ENCODE assay signal across 17 cellular contexts in the genomic region with DNA sequence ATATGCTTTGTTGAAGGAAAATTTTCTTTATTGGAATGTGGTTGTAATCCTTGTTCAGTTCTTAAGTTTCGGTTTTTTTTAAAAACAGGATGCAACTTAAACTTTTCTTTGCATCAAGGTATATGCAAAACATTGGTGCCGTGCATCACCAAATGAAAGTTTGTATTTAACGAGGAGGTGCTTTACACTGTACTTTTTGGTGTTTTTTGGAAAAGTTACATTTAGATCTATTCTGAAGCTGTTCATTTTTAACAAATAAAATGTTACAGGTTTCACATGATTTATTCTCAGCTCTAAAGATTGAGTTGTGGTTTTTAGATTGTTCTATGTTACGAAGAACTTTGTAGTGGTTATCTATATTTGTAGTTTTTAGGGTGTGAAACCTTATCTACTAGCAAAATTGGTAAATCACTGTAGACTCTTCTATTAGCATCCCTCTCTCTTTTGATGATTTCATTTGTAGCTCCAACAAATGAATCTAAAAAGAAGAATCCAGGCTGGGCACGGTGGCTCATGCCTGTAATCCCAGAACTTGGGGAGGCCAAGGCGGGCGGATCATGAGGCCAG. TPM values are rescaled to one million over a fixed set of nuclear protein-coding genes. Genes with fewer than 3 reads are reported as not detected.
DNase-seq lines count a peak whose midpoint lies in the region; ATAC-seq and TF ChIP-seq lines count a peak whose summit lies in the region.
"Had no signal": no experiment of that assay in that cellular context is flagged by ENCODE, and none has a peak within 500 bp of the region (broad histone marks: within the 10 kb centered on the region; RNA-seq: fewer than 3 reads in every experiment).

No MANE protein-coding gene starts in this region.

- no peaks in the 10 kb centered on the region for H3K4me1 ChIP-seq in CD8-positive, alpha-beta memory T cell (ENCODE audit: insufficient read depth, low read length)
- H3K4me1 ChIP-seq in OCI-LY7 (ENCODE audit: insufficient read depth, low read length, poor library complexity, severe bottlenecking), result peaks cover 20% of the 10 kb centered on the region
- H3K4me1 ChIP-seq in mesenchymal stem cell (ENCODE audit: control insufficient read depth, insufficient read depth, low read depth, low read length), result no peaks in the 10 kb centered on the region
- H3K4me1 ChIP-seq: Peyer's patch had no signal

- no peaks in the 10 kb centered on the region for H3K9me3 ChIP-seq in CD4-positive, alpha-beta T cell (ENCODE audit: control insufficient read depth, low read length)
- H3K9me3 ChIP-seq in CD8-positive, alpha-beta memory T cell (ENCODE audit: low read length), result no peaks in the 10 kb centered on the region
- H3K9me3 ChIP-seq in OCI-LY7 (ENCODE audit: low read length), result no peaks in the 10 kb centered on the region
- no peaks in the 10 kb centered on the region for H3K9me3 ChIP-seq in mesenchymal stem cell (ENCODE audit: control insufficient read depth, low read length)
- H3K9me3 ChIP-seq: Caco-2, Peyer's patch, SK-N-SH had no signal

- WGBS in mesenchymal stem cell, result 96% methylated on average over 6 of the region's 7 CpGs

- no peaks in the 10 kb centered on the region for H3K27me3 ChIP-seq in CD4-positive, alpha-beta T cell (ENCODE audit: control insufficient read depth, insufficient read depth, low read length)
- no peaks in the 10 kb centered on the region for H3K27me3 ChIP-seq in CD8-positive, alpha-beta memory T cell (ENCODE audit: insufficient read depth, low read length, poor library complexity, severe bottlenecking)
- H3K27me3 ChIP-seq in mesenchymal stem cell (ENCODE audit: control insufficient read depth in 1 of 2, insufficient read depth in 1 of 2, low read length in 2 of 2), result no peaks in the 10 kb centered on the region
- H3K27me3 ChIP-seq: Peyer's patch had no signal

- intact Hi-C loops in CD4-positive, alpha-beta T cell (cut with DNase I, micrococcal nuclease), result no loop called here
- intact Hi-C loops in OCI-LY7 (cut with micrococcal nuclease; ENCODE audit: unreplicated experiment) (no loop called here), Calu3 (cut with micrococcal nuclease; ENCODE audit: unreplicated experiment) (no loop called here)
- intact Hi-C loops in activated T-helper 1 cell treated with anti-CD3 and anti-CD28 coated beads, Interleukin-12 subunit alpha, Interleukin-12 subunit beta, Interleukin-2, Interleukin-4 antibody, amounts not matched to agents 30 ng/mL and 10 ng/mL and 1 ng/mL, durations not matched to agents 14 hours and 24 hours and 36 hours (cut with micrococcal nuclease), result no loop called here

- H3K4ac ChIP-seq in mesenchymal stem cell (ENCODE audit: low read depth in 1 of 2, low read length in 2 of 2), result no peak overlapping the region

- no peak overlapping the region for H3K27ac ChIP-seq in CD4-positive, alpha-beta T cell (ENCODE audit: low read depth, low read length)
- H3K27ac ChIP-seq in CD8-positive, alpha-beta memory T cell (ENCODE audit: low read depth, low read length), result no peak overlapping the region
- H3K27ac ChIP-seq in OCI-LY7 (ENCODE audit: low read depth, low read length, poor library complexity, severe bottlenecking) (no peak overlapping the region), mesenchymal stem cell (ENCODE audit: low read length, poor library complexity, severe bottlenecking) (no peak overlapping the region)
- H3K27ac ChIP-seq: HL-60, Peyer's patch had no signal

- H2AK5ac ChIP-seq in mesenchymal stem cell (ENCODE audit: low read length, severe bottlenecking), result no peak overlapping the region

- H3K36me3 Mint-ChIP-seq in CD4-positive, alpha-beta T cell (ENCODE audit: low read depth), result peaks cover 59% of the 10 kb centered on the region
- peaks cover 0 to 39% (median 12%) of the 10 kb centered on the region in 3 donors for H3K36me3 Mint-ChIP-seq in CD8-positive, alpha-beta memory T cell
- H3K36me3 Mint-ChIP-seq in activated T-helper 1 cell treated with anti-CD3 and anti-CD28 coated beads, Interleukin-12 subunit alpha, Interleukin-12 subunit beta, Interleukin-2, Interleukin-4 antibody, amounts not matched to agents 30 ng/mL and 10 ng/mL and 1 ng/mL, durations not matched to agents 14 hours and 24 hours and 36 hours (ENCODE audit: low read depth), result peaks cover 26% of the 10 kb centered on the region
- peaks cover 18% of the 10 kb centered on the region for H3K36me3 Mint-ChIP-seq in Calu3 (ENCODE audit: insufficient read depth, unreplicated experiment)

- CTCF ChIA-PET in CD4-positive, alpha-beta T cell (lab: Charles Lee), result interaction anchor here (1.4 kb wide), 1 partner anchor 26 kb away, joined by 3 read pairs; no protein-coding TSS in a partner anchor
- CTCF ChIA-PET in CD8-positive, alpha-beta memory T cell (lab: Charles Lee), result no interaction called here
- CTCF ChIA-PET in OCI-LY7 (lab: Charles Lee; ENCODE audit: unreplicated experiment) (no interaction called here), Calu3 (lab: Charles Lee) (no interaction called here)

- H3K4me3 Mint-ChIP-seq in CD4-positive, alpha-beta T cell, result no peak overlapping the region
- H3K4me3 Mint-ChIP-seq in CD8-positive, alpha-beta memory T cell, result no peak overlapping the region
- no peak overlapping the region for H3K4me3 Mint-ChIP-seq in activated T-helper 1 cell treated with anti-CD3 and anti-CD28 coated beads, Interleukin-12 subunit alpha, Interleukin-12 subunit beta, Interleukin-2, Interleukin-4 antibody, amounts not matched to agents 30 ng/mL and 10 ng/mL and 1 ng/mL, durations not matched to agents 14 hours and 24 hours and 36 hours
- no peak overlapping the region for H3K4me3 Mint-ChIP-seq in Calu3 (ENCODE audit: low read depth, unreplicated experiment)

- POLR2A ChIA-PET in CD4-positive, alpha-beta T cell (lab: Charles Lee), result no interaction called here
- POLR2A ChIA-PET in CD8-positive, alpha-beta memory T cell (lab: Charles Lee), result no interaction called here
- POLR2A ChIA-PET in OCI-LY7 (lab: Charles Lee), result interaction anchor here (0.6 to 2.2 kb wide), 10 partner anchors 10 to 1333 kb away, joined by 3 to 11 read pairs (median 3); no protein-coding TSS in a partner anchor

- no peak overlapping the region for H3K18ac ChIP-seq in mesenchymal stem cell (ENCODE audit: low read depth in 1 of 2, low read length in 2 of 2)

- no peak for DNase-seq in CD4-positive, alpha-beta T cell
- no peak for DNase-seq in CD8-positive, alpha-beta memory T cell
- DNase-seq in OCI-LY7 (ENCODE audit: low spot score) (no peak), mesenchymal stem cell (no peak), Calu3 (no peak), NCI-H2196 (lab: John Stamatoyannopoulos, UW; ENCODE audit: unreplicated experiment) (no peak), COR-L47 (lab: John Stamatoyannopoulos, UW) (no peak)
- no peak for DNase-seq in activated T-helper 1 cell treated with anti-CD3 and anti-CD28 coated beads, Interleukin-12 subunit alpha, Interleukin-12 subunit beta, Interleukin-2, Interleukin-4 antibody, amounts not matched to agents 30 ng/mL and 10 ng/mL and 1 ng/mL, durations not matched to agents 14 hours and 24 hours and 36 hours (ENCODE audit: low spot score)
- DNase-seq: Caco-2, DMS53, NCI-H1048, NCI-H82, Peyer's patch, Right ventricle myocardium superior, SK-N-SH had no signal

- no peak overlapping the region for H2BK15ac ChIP-seq in mesenchymal stem cell (ENCODE audit: low read depth, poor library complexity, severe bottlenecking)

- no peaks in the 10 kb centered on the region for H3K9me3 Mint-ChIP-seq in CD4-positive, alpha-beta T cell
- H3K9me3 Mint-ChIP-seq in CD8-positive, alpha-beta memory T cell, result no peaks in the 10 kb centered on the region
- no peaks in the 10 kb centered on the region for H3K9me3 Mint-ChIP-seq in activated T-helper 1 cell treated with anti-CD3 and anti-CD28 coated beads, Interleukin-12 subunit alpha, Interleukin-12 subunit beta, Interleukin-2, Interleukin-4 antibody, amounts not matched to agents 30 ng/mL and 10 ng/mL and 1 ng/mL, durations not matched to agents 14 hours and 24 hours and 36 hours
- no peaks in the 10 kb centered on the region for H3K9me3 Mint-ChIP-seq in Calu3 (ENCODE audit: low read depth, unreplicated experiment)

- H3K27me3 Mint-ChIP-seq in CD4-positive, alpha-beta T cell, result no peaks in the 10 kb centered on the region
- no peaks in the 10 kb centered on the region for H3K27me3 Mint-ChIP-seq in CD8-positive, alpha-beta memory T cell
- H3K27me3 Mint-ChIP-seq in activated T-helper 1 cell treated with anti-CD3 and anti-CD28 coated beads, Interleukin-12 subunit alpha, Interleukin-12 subunit beta, Interleukin-2, Interleukin-4 antibody, amounts not matched to agents 30 ng/mL and 10 ng/mL and 1 ng/mL, durations not matched to agents 14 hours and 24 hours and 36 hours (ENCODE audit: insufficient read depth), result no peaks in the 10 kb centered on the region
- H3K27me3 Mint-ChIP-seq in Calu3 (ENCODE audit: unreplicated experiment), result no peaks in the 10 kb centered on the region

- BruUV-seq in OCI-LY7 (replicated peaks; lab: Mats Ljungman, UMichigan) (no TSS peak), Calu3 (replicated peaks; lab: Mats Ljungman, UMichigan) (no TSS peak)

- no peak overlapping the region for H3K23ac ChIP-seq in mesenchymal stem cell (ENCODE audit: low read length in 2 of 2)

- no peak overlapping the region for H2BK12ac ChIP-seq in mesenchymal stem cell (ENCODE audit: low read length in 2 of 2)

- H3K79me1 ChIP-seq in mesenchymal stem cell (replicated peaks; ENCODE audit: low read length, poor library complexity, severe bottlenecking), result peaks cover 17% of the 10 kb centered on the region

- H3K27ac Mint-ChIP-seq in CD4-positive, alpha-beta T cell, result peak overlapping the region; percentile 42
- peak overlapping the region in 7 of 8 donors; percentile 57 to 90 (median 72) for H3K27ac Mint-ChIP-seq in CD8-positive, alpha-beta memory T cell
- no peak overlapping the region for H3K27ac Mint-ChIP-seq in activated T-helper 1 cell treated with anti-CD3 and anti-CD28 coated beads, Interleukin-12 subunit alpha, Interleukin-12 subunit beta, Interleukin-2, Interleukin-4 antibody, amounts not matched to agents 30 ng/mL and 10 ng/mL and 1 ng/mL, durations not matched to agents 14 hours and 24 hours and 36 hours
- H3K27ac Mint-ChIP-seq in Calu3 (ENCODE audit: unreplicated experiment), result no peak overlapping the region

- H2BK5ac ChIP-seq in mesenchymal stem cell (ENCODE audit: low read depth, low read length, poor library complexity, severe bottlenecking), result no peak overlapping the region

- H3K79me2 ChIP-seq in OCI-LY7 (ENCODE audit: insufficient read depth, low read depth, low read length), result no peaks in the 10 kb centered on the region

- no peaks in the 10 kb centered on the region for H3K9me2 ChIP-seq in OCI-LY7 (ENCODE audit: insufficient read depth, low read length)
- H3K9me2 ChIP-seq: SK-N-SH had no signal

- no peak overlapping the region for H4K91ac ChIP-seq in mesenchymal stem cell (ENCODE audit: low read length)

- H3K9ac ChIP-seq in mesenchymal stem cell (ENCODE audit: low read length), result no peak overlapping the region
- H3K9ac ChIP-seq: SK-N-SH had no signal

- no peak overlapping the region for H4K8ac ChIP-seq in mesenchymal stem cell (ENCODE audit: low read length)

- ATAC-seq in CD4-positive, alpha-beta T cell (ENCODE audit: poor library complexity), result no peak
- ATAC-seq: K562 had no signal

- TF ChIP-seq CTCF in CD4-positive, alpha-beta T cell (IDR thresholded peaks at IDR 0.05), result no peak
- TF ChIP-seq CTCF in OCI-LY7 (conservative IDR thresholded peaks at IDR 0.05; ENCODE audit: low read length), result no peak
- no peak for TF ChIP-seq CTCF in Calu3 (IDR thresholded peaks at IDR 0.05; ENCODE audit: unreplicated experiment)

- peaks cover 16% of the 10 kb centered on the region for H3K36me3 ChIP-seq in CD8-positive, alpha-beta memory T cell (ENCODE audit: insufficient read depth, low read length)
- H3K36me3 ChIP-seq in OCI-LY7 (ENCODE audit: insufficient read depth, low read length) (peaks cover 37% of the 10 kb centered on the region), mesenchymal stem cell (ENCODE audit: control insufficient read depth in 1 of 2, insufficient read depth in 2 of 2, low read depth in 1 of 2, low read length in 2 of 2) (peaks cover 15 to 70% of the 10 kb centered on the region in 2 experiments)

- peak overlapping the region; percentile 34 for H2BK120ac ChIP-seq in mesenchymal stem cell (ENCODE audit: low read depth, low read length)

- H3K4me3 ChIP-seq in CD8-positive, alpha-beta memory T cell (ENCODE audit: low read length), result no peak overlapping the region
- no peak overlapping the region for H3K4me3 ChIP-seq in OCI-LY7 (ENCODE audit: low read depth, low read length, poor library complexity, severe bottlenecking)
- H3K4me3 ChIP-seq in mesenchymal stem cell (ENCODE audit: insufficient read depth in 1 of 2, low read depth in 1 of 2, low read length in 2 of 2), result no peak overlapping the region
- H3K4me3 ChIP-seq: K562, Peyer's patch had no signal

- H3K14ac ChIP-seq in mesenchymal stem cell (ENCODE audit: low read length in 2 of 2), result no peak overlapping the region

- H3K4me2 ChIP-seq in OCI-LY7 (ENCODE audit: low read length) (peak overlapping the region; percentile 25), mesenchymal stem cell (ENCODE audit: low read length, poor library complexity, severe bottlenecking) (no peak overlapping the region)
- H3K4me2 ChIP-seq: SK-N-SH had no signal

- H2AFZ ChIP-seq in OCI-LY7 (ENCODE audit: low read length) (no peak overlapping the region), mesenchymal stem cell (ENCODE audit: low read depth, low read length) (no peak overlapping the region)

- H3K4me1 Mint-ChIP-seq in CD4-positive, alpha-beta T cell (ENCODE audit: low read depth), result peaks cover 17% of the 10 kb centered on the region
- H3K4me1 Mint-ChIP-seq in CD8-positive, alpha-beta memory T cell, result peaks cover 7 to 15% (median 14%) of the 10 kb centered on the region in 3 donors
- no peaks in the 10 kb centered on the region for H3K4me1 Mint-ChIP-seq in activated T-helper 1 cell treated with anti-CD3 and anti-CD28 coated beads, Interleukin-12 subunit alpha, Interleukin-12 subunit beta, Interleukin-2, Interleukin-4 antibody, amounts not matched to agents 30 ng/mL and 10 ng/mL and 1 ng/mL, durations not matched to agents 14 hours and 24 hours and 36 hours (ENCODE audit: low read depth)
- H3K4me1 Mint-ChIP-seq in Calu3 (ENCODE audit: low read depth, unreplicated experiment), result peaks cover 10% of the 10 kb centered on the region

- H4K20me1 ChIP-seq in OCI-LY7 (ENCODE audit: insufficient read depth, low read length), result no peaks in the 10 kb centered on the region

RNA-seq across cellular contexts. Expression of gene LRCH3, which starts 7.0 kb away (rescaled TPM):
- total RNA-seq in CD4-positive, alpha-beta T cell, result 10 to 100 TPM; 31.5 to 37.6 TPM
- 10 to 100 TPM; 51.2 to 56.3 TPM for total RNA-seq in CD8-positive, alpha-beta memory T cell
- polyA plus RNA-seq in CD8-positive, alpha-beta memory T cell, result 26.5 TPM
- 39.0 and 44.2 TPM in 2 replicates for total RNA-seq in OCI-LY7 (2014; rRNA removed; shearing (Covaris generic))
- total RNA-seq in OCI-LY7 (2022) (52.6 and 53.0 TPM in 2 replicates), Calu3 (2022) (39.4 and 44.6 TPM in 2 replicates)
- 26.9 TPM for polyA plus RNA-seq in mesenchymal stem cell (2013, experiment 1 of 2)
- polyA plus RNA-seq in mesenchymal stem cell (2013, experiment 2 of 2), result 26.2 TPM
- 50.0 and 57.8 TPM in 2 replicates for total RNA-seq in activated T-helper 1 cell treated with anti-CD3 and anti-CD28 coated beads, Interleukin-12 subunit alpha, Interleukin-12 subunit beta, Interleukin-2, Interleukin-4 antibody, amounts not matched to agents 30 ng/mL and 10 ng/mL and 1 ng/mL, durations not matched to agents 14 hours and 24 hours and 36 hours

RNA-seq across cellular contexts. Expression of gene FYTTD1, which starts 34.4 kb away (rescaled TPM):
- total RNA-seq in CD4-positive, alpha-beta T cell, result 10 to 100 TPM; 75.8 to 78.2 TPM
- total RNA-seq in CD8-positive, alpha-beta memory T cell, result 10 to 100 TPM; 47.6 to 54.8 TPM
- 102 TPM for polyA plus RNA-seq in CD8-positive, alpha-beta memory T cell
- total RNA-seq in OCI-LY7 (2014; rRNA removed; shearing (Covaris generic)), result 47.6 and 63.8 TPM in 2 replicates
- total RNA-seq in OCI-LY7 (2022) (49.2 and 57.8 TPM in 2 replicates), Calu3 (2022) (37.4 and 37.6 TPM in 2 replicates)
- polyA plus RNA-seq in mesenchymal stem cell (2013, experiment 1 of 2), result 55.2 TPM
- polyA plus RNA-seq in mesenchymal stem cell (2013, experiment 2 of 2), result 56.7 TPM
- 59.0 and 77.2 TPM in 2 replicates for total RNA-seq in activated T-helper 1 cell treated with anti-CD3 and anti-CD28 coated beads, Interleukin-12 subunit alpha, Interleukin-12 subunit beta, Interleukin-2, Interleukin-4 antibody, amounts not matched to agents 30 ng/mL and 10 ng/mL and 1 ng/mL, durations not matched to agents 14 hours and 24 hours and 36 hours

RNA-seq across cellular contexts. Expression of gene RUBCN, which starts 47.4 kb away (rescaled TPM):
- 10 to 100 TPM; 35.3 to 38.9 TPM for total RNA-seq in CD4-positive, alpha-beta T cell
- 10 to 100 TPM; 43.2 to 45.9 TPM for total RNA-seq in CD8-positive, alpha-beta memory T cell
- 26.6 TPM for polyA plus RNA-seq in CD8-positive, alpha-beta memory T cell
- 37.1 and 45.1 TPM in 2 replicates for total RNA-seq in OCI-LY7 (2014; rRNA removed; shearing (Covaris generic))
- total RNA-seq in OCI-LY7 (2022) (48.4 and 56.7 TPM in 2 replicates), Calu3 (2022) (22.9 and 32.2 TPM in 2 replicates)
- polyA plus RNA-seq in mesenchymal stem cell (2013, experiment 1 of 2), result 13.0 TPM
- 12.6 TPM for polyA plus RNA-seq in mesenchymal stem cell (2013, experiment 2 of 2)
- 44.7 and 45.2 TPM in 2 replicates for total RNA-seq in activated T-helper 1 cell treated with anti-CD3 and anti-CD28 coated beads, Interleukin-12 subunit alpha, Interleukin-12 subunit beta, Interleukin-2, Interleukin-4 antibody, amounts not matched to agents 30 ng/mL and 10 ng/mL and 1 ng/mL, durations not matched to agents 14 hours and 24 hours and 36 hours

Comparison
In these comparisons a context has a peak if more than half of its experiments do, and no peak if none do; other contexts are left out.
1. H3K27ac Mint-ChIP-seq: peak in CD4-positive, alpha-beta T cell (single experiment) and CD8-positive, alpha-beta memory T cell (7 of 8); none in activated T-helper 1 cell treated with anti-CD3 and anti-CD28 coated beads, Interleukin-12 subunit alpha, Interleukin-12 subunit beta, Interleukin-2, Interleukin-4 antibody, amounts not matched to agents 30 ng/mL and 10 ng/mL and 1 ng/mL, durations not matched to agents 14 hours and 24 hours and 36 hours (single experiment) and Calu3 (single experiment).